Comparison of ENCODE assay signal across 8 cellular contexts in genomic region chr7:4774804-4775280, GRCh38. TPM values are rescaled to one million over a fixed set of nuclear protein-coding genes. Genes with fewer than 3 reads are reported as not detected.
DNase-seq lines count a peak whose midpoint lies in the region; ATAC-seq and TF ChIP-seq lines count a peak whose summit lies in the region.

No MANE protein-coding gene starts in this region.

- ATAC-seq in GM18870 (IDR thresholded peaks at IDR 0.05; ENCODE audit: unreplicated experiment) (peak; percentile 26), HG03066 (IDR thresholded peaks at IDR 0.05; ENCODE audit: low read depth, unreplicated experiment) (peak; percentile 33), lung (ENCODE audit: insufficient read depth, low FRiP score) (peak; percentile 14)

- H3K4me1 ChIP-seq in lung (ENCODE audit: control insufficient read depth in 2 of 2, insufficient read depth in 2 of 2, low read length in 2 of 2) (peaks cover 6 to 18% of the 10 kb centered on the region in 2 donors), transverse colon (peaks cover 6 to 31% (median 27%) of the 10 kb centered on the region in 4 donors)

- H3K4me3 ChIP-seq in lung (peak overlapping the region; percentile 87), transverse colon (peak overlapping the region; percentile 78 to 93 (median 83))

- H3K27ac ChIP-seq in cingulate gyrus (ENCODE audit: low read depth, low read length) (peak overlapping the region; percentile 84), lung (ENCODE audit: low read depth in 1 of 2, low read length in 1 of 2) (peak overlapping the region; percentile 92 to 95), transverse colon (peak overlapping the region; percentile 94 to 97 (median 96))

- peak; percentile 70 for DNase-seq in COLO668 (lab: John Stamatoyannopoulos, UW; ENCODE audit: unreplicated experiment)
- peak; percentile 26 to 75 for DNase-seq in SHP77 (lab: John Stamatoyannopoulos, UW)
- DNase-seq in lung (ENCODE audit: low spot score) = peak; percentile 50
- no peak for DNase-seq in transverse colon
- DNase-seq in KG1 (lab: John Stamatoyannopoulos, UW) = no peak

- no peak for TF ChIP-seq CTCF in lung (IDR thresholded peaks at IDR 0.05; ENCODE audit: control extremely low read depth, extremely low read depth)
- TF ChIP-seq CTCF in transverse colon (IDR thresholded peaks at IDR 0.05) = peak in 1 of 5 experiments; percentile 5

- in situ Hi-C loops in transverse colon (cut with MboI; ENCODE audit: low pct_ligation_motif_present in 1 of 4, low pct_unique_long_range_greater_than_20kb in 1 of 4, low sequenced_read_pairs in 3 of 4) = loop anchor here in 2 of 4 donors (25.0 kb wide), 1 partner anchor 163 kb away; no protein-coding TSS in a partner anchor

- 3 to 7% methylated on average over 22 of the region's 22 CpGs for WGBS in lung, 2 donors
- WGBS in transverse colon (ENCODE audit: low coverage in 1 of 2), 2 donors = 1% methylated on average over 22 of the region's 22 CpGs; no CpG with 5 or more reads in 1 of the 2 donors

- H3K27me3 ChIP-seq in lung (ENCODE audit: control insufficient read depth, insufficient read depth) (no peaks in the 10 kb centered on the region), transverse colon (no peaks in the 10 kb centered on the region)

- intact Hi-C loops in transverse colon (cut with DNase I; ENCODE audit: low total_unique reads) = no loop called here

- no peak for TF ChIP-seq POLR2A in transverse colon (IDR thresholded peaks at IDR 0.05)

- no peak for TF ChIP-seq EP300 in transverse colon (IDR thresholded peaks at IDR 0.05; ENCODE audit: low read depth)

- H3K9me3 ChIP-seq in lung (ENCODE audit: control insufficient read depth in 2 of 2, insufficient read depth in 1 of 2, low read length in 1 of 2) (no peaks in the 10 kb centered on the region), transverse colon (no peaks in the 10 kb centered on the region)

- H3K36me3 ChIP-seq in lung (ENCODE audit: control insufficient read depth in 2 of 2, insufficient read depth in 2 of 2, low read length in 2 of 2) (peaks cover 0 to 3% of the 10 kb centered on the region in 2 donors), transverse colon (no peaks in the 10 kb centered on the region)

RNA-seq across cellular contexts. Expression of gene AP5Z1, which starts 0.6 kb away (rescaled TPM):
- 10 to 100 TPM; 21.2 to 58.5 TPM for total RNA-seq in lung
- 10 to 100 TPM; 60.2 to 62.4 TPM for polyA plus RNA-seq in lung
- total RNA-seq in transverse colon = 100 to 1,000 TPM in 1 of 4 donors, 10 to 100 TPM in 3; 36.6 to 111 (median 44.5) TPM

Comparison
In these comparisons a context has a peak if more than half of its experiments do, and no peak if none do; other contexts are left out.
1. DNase-seq: peak in COLO668 (single experiment), SHP77 (2 of 2) and lung (single experiment); none in transverse colon (single experiment) and KG1 (single experiment).
2. Peak in every context shown above with its lines, with median percentiles within 50 percentile points of each other: ATAC-seq and H3K27ac ChIP-seq.